Comparison of ENCODE assay signal across 8 cellular contexts in genomic region chr12:109900752-109901580, GRCh38. TPM values are rescaled to one million over a fixed set of nuclear protein-coding genes. Genes with fewer than 3 reads are reported as not detected.
DNase-seq lines count a peak whose midpoint lies in the region; ATAC-seq, FAIRE-seq and TF ChIP-seq lines count a peak whose summit lies in the region.

No MANE protein-coding gene starts in this region.

- BruUV-seq in Calu3 (replicated peaks; lab: Mats Ljungman, UMichigan), result no TSS peak

- no peaks in the 10 kb centered on the region for H3K27me3 ChIP-seq in mononuclear cell (ENCODE audit: insufficient read depth, low read length)

- TF ChIP-seq CTCF in Calu3 (IDR thresholded peaks at IDR 0.05; ENCODE audit: unreplicated experiment) (no peak), coronary artery (IDR thresholded peaks at IDR 0.05) (no peak), D721Med (IDR thresholded peaks at IDR 0.05; ENCODE audit: insufficient read depth, missing control alignments) (no peak)

- H3K4me3 ChIP-seq in coronary artery, result peak overlapping the region; percentile 83
- H3K4me3 ChIP-seq in mononuclear cell (ENCODE audit: low read length), result peak overlapping the region; percentile 92

- H3K4me1 ChIP-seq in mononuclear cell (ENCODE audit: insufficient read depth, low read length), result peaks cover 25% of the 10 kb centered on the region

- H3K27me3 Mint-ChIP-seq in Calu3 (ENCODE audit: unreplicated experiment), result no peaks in the 10 kb centered on the region

- CTCF ChIA-PET in Calu3 (lab: Charles Lee), result interaction anchor here (1.9 kb wide), 1 partner anchor 47 kb away, joined by 5 read pairs; no protein-coding TSS in a partner anchor

- peak overlapping the region; percentile 85 for H3K27ac Mint-ChIP-seq in Calu3 (ENCODE audit: unreplicated experiment)

- H3K27ac ChIP-seq in coronary artery, result peak overlapping the region; percentile 65 to 82

- peaks cover 23% of the 10 kb centered on the region for H3K4me1 Mint-ChIP-seq in Calu3 (ENCODE audit: low read depth, unreplicated experiment)

- no peaks in the 10 kb centered on the region for H3K9me3 Mint-ChIP-seq in Calu3 (ENCODE audit: low read depth, unreplicated experiment)

- peaks cover 51% of the 10 kb centered on the region for H3K36me3 Mint-ChIP-seq in Calu3 (ENCODE audit: insufficient read depth, unreplicated experiment)

- H3K9me3 ChIP-seq in mononuclear cell (ENCODE audit: low read depth, low read length), result no peaks in the 10 kb centered on the region

- no peak for FAIRE-seq in D721Med (lab: Jason Lieb, UNC)

- peak overlapping the region; percentile 96 for H3K4me3 Mint-ChIP-seq in Calu3 (ENCODE audit: low read depth, unreplicated experiment)

- intact Hi-C loops in Calu3 (cut with micrococcal nuclease; ENCODE audit: unreplicated experiment), result no loop called here

- ATAC-seq in GM21528 (IDR thresholded peaks at IDR 0.05; ENCODE audit: low FRiP score, unreplicated experiment) (peak; percentile 10), GM18870 (IDR thresholded peaks at IDR 0.05; ENCODE audit: unreplicated experiment) (no peak)

- DNase-seq in Calu3 (no peak), NCI-H345 treated with DMSO at 0.1 percent for 48 hours (lab: John Stamatoyannopoulos, UW; ENCODE audit: unreplicated experiment) (peak; percentile 38), coronary artery (ENCODE audit: low spot score) (no peak), NCI-H2107 treated with DMSO at 0.1 percent for 48 hours (lab: John Stamatoyannopoulos, UW; ENCODE audit: unreplicated experiment) (no peak), D721Med (ENCODE audit: insufficient read length, low spot score) (no peak)

RNA-seq across cellular contexts. Expression of gene TCHP, which starts 0.9 kb away (rescaled TPM):
- 28.0 and 28.8 TPM in 2 replicates for total RNA-seq in Calu3 (2022)
- 7.9 TPM for total RNA-seq in mononuclear cell

RNA-seq across cellular contexts. Expression of gene GLTP, which starts 20.6 kb away (rescaled TPM):
- 25.7 and 27.7 TPM in 2 replicates for total RNA-seq in Calu3 (2022)
- total RNA-seq in mononuclear cell, result 63.0 TPM
